16 cellular contexts compared by ENCODE assay signal in the genomic region with DNA sequence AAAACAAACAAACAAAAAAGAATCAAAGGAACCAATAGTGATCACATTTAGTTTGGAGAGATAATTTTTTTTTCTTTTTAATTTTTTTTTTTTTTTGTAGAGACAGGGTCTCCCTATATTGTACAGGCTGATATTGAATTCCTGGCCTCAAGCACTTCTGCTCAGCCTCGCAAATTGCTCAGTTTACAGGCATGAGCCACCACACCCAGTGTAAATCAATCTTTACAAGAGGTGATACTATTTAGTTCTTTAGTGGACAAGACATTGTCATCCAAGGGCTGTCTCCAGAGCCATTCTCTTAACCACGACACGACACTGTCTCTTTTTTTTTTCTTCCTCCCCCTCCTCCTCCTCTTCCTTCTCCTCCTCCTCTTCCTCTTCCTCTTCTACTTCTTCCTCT. TPM values are rescaled to one million over a fixed set of nuclear protein-coding genes. Genes with fewer than 3 reads are reported as not detected.
DNase-seq lines count a peak whose midpoint lies in the region; ATAC-seq and TF ChIP-seq lines count a peak whose summit lies in the region.
"Had no signal": no experiment of that assay in that cellular context is flagged by ENCODE, and none has a peak within 500 bp of the region (broad histone marks: within the 10 kb centered on the region; RNA-seq: fewer than 3 reads in every experiment).

No MANE protein-coding gene starts in this region.

- H3K27ac ChIP-seq in HEK293 (ENCODE audit: extremely low read depth, low read depth, low read length), result no peak overlapping the region
- H3K27ac ChIP-seq: SK-N-MC had no signal

- no peak for ATAC-seq in activated T-cell treated with anti-CD3 and anti-CD28 coated beads, Interleukin-2, amount 50 U/mL, for 72 hours (replicated peaks in 1 of 2)
- no peak for ATAC-seq in activated CD8-positive, alpha-beta T cell treated with anti-CD3 and anti-CD28 coated beads for 36 hours
- no peak for ATAC-seq in GM19351 (IDR thresholded peaks at IDR 0.05; ENCODE audit: unreplicated experiment)

- intact Hi-C loops in activated CD8-positive, alpha-beta T cell treated with anti-CD3 and anti-CD28 coated beads for 36 hours (cut with micrococcal nuclease), result no loop called here

- no peaks in the 10 kb centered on the region for H3K4me1 ChIP-seq in HEK293 (ENCODE audit: control insufficient read depth, insufficient read depth, low read length)

- H3K27me3 Mint-ChIP-seq in activated T-cell treated with anti-CD3 and anti-CD28 coated beads, Interleukin-2, amount 50 U/mL, for 72 hours (ENCODE audit: low read depth), result no peaks in the 10 kb centered on the region
- H3K27me3 Mint-ChIP-seq in activated CD8-positive, alpha-beta T cell treated with anti-CD3 and anti-CD28 coated beads for 36 hours, result no peaks in the 10 kb centered on the region
- peaks cover 4% of the 10 kb centered on the region for H3K27me3 Mint-ChIP-seq in nephron progenitor cell (ENCODE audit: low read depth, poor library complexity)

- POLR2A ChIA-PET in HEK293 (lab: Yijun Ruan, JAX), result no interaction called here
- POLR2A ChIA-PET in activated CD8-positive, alpha-beta T cell treated with anti-CD3 and anti-CD28 coated beads for 36 hours (lab: Charles Lee), result interaction anchor here (1.4 kb wide), 1 partner anchor 27 kb away, joined by 5 read pairs; no protein-coding TSS in a partner anchor

- CTCF ChIA-PET in HEK293 (lab: Yijun Ruan, JAX), result interaction anchor here (0.8 kb wide), 1 partner anchor 50 kb away, joined by 3 read pairs; no protein-coding TSS in a partner anchor
- CTCF ChIA-PET in activated CD8-positive, alpha-beta T cell treated with anti-CD3 and anti-CD28 coated beads for 36 hours (lab: Charles Lee), result interaction anchor here (1.5 to 2.6 kb wide), 2 partner anchors 37 kb away, joined by 6 to 21 read pairs; no protein-coding TSS in a partner anchor

- H3K4me3 ChIP-seq in HEK293 (ENCODE audit: low read depth, low read length), result no peak overlapping the region
- H3K4me3 ChIP-seq: SK-N-MC had no signal

- TF ChIP-seq CTCF in HEK293 (tag by site-specific recombination; IDR thresholded peaks at IDR 0.05), result no peak
- TF ChIP-seq CTCF in activated CD8-positive, alpha-beta T cell treated with anti-CD3 and anti-CD28 coated beads for 36 hours (IDR thresholded peaks at IDR 0.05), result no peak
- no peak for TF ChIP-seq CTCF in nephron progenitor cell (IDR thresholded peaks at IDR 0.05)

- H3K27ac Mint-ChIP-seq in activated T-cell treated with anti-CD3 and anti-CD28 coated beads, Interleukin-2, amount 50 U/mL, for 72 hours, result peak overlapping the region; percentile 18
- peak overlapping the region; percentile 74 for H3K27ac Mint-ChIP-seq in activated CD8-positive, alpha-beta T cell treated with anti-CD3 and anti-CD28 coated beads for 36 hours
- peak overlapping the region; percentile 14 for H3K27ac Mint-ChIP-seq in nephron progenitor cell

- no peaks in the 10 kb centered on the region for H3K9me3 ChIP-seq in HEK293 (ENCODE audit: control insufficient read depth, insufficient read depth, low read depth, low read length)

- peaks cover 20 to 59% of the 10 kb centered on the region in 2 donors for H3K36me3 Mint-ChIP-seq in activated T-cell treated with anti-CD3 and anti-CD28 coated beads, Interleukin-2, amount 50 U/mL, for 72 hours (ENCODE audit: insufficient read depth in 2 of 2)
- peaks cover 48% of the 10 kb centered on the region for H3K36me3 Mint-ChIP-seq in activated CD8-positive, alpha-beta T cell treated with anti-CD3 and anti-CD28 coated beads for 36 hours (ENCODE audit: low read depth)
- no peaks in the 10 kb centered on the region for H3K36me3 Mint-ChIP-seq in nephron progenitor cell (ENCODE audit: low read depth)

- no peak for DNase-seq in activated T-cell treated with anti-CD3 and anti-CD28 coated beads, Interleukin-2, amount 50 U/mL, for 72 hours
- DNase-seq in activated T-cell treated with anti-CD3 and anti-CD28 coated beads for 4 hours (no peak), nephron progenitor cell (no peak), 8988T (no peak)
- DNase-seq in activated CD8-positive, alpha-beta T cell treated with anti-CD3 and anti-CD28 coated beads for 36 hours, result no peak
- DNase-seq: KBM-7, NCI-H1092, NCI-H146, NCI-H2081 treated with DMSO at 0.1 percent for 48 hours, NCI-H510A, NCI-H774, Right ventricle myocardium superior had no signal

- H3K9me3 Mint-ChIP-seq in activated T-cell treated with anti-CD3 and anti-CD28 coated beads, Interleukin-2, amount 50 U/mL, for 72 hours, result no peaks in the 10 kb centered on the region
- no peaks in the 10 kb centered on the region for H3K9me3 Mint-ChIP-seq in activated CD8-positive, alpha-beta T cell treated with anti-CD3 and anti-CD28 coated beads for 36 hours
- no peaks in the 10 kb centered on the region for H3K9me3 Mint-ChIP-seq in nephron progenitor cell

- no peaks in the 10 kb centered on the region for H3K36me3 ChIP-seq in HEK293 (ENCODE audit: control insufficient read depth in 2 of 2, insufficient read depth in 1 of 2, low read length in 2 of 2)

- H3K4me3 Mint-ChIP-seq in activated T-cell treated with anti-CD3 and anti-CD28 coated beads, Interleukin-2, amount 50 U/mL, for 72 hours, result no peak overlapping the region
- no peak overlapping the region for H3K4me3 Mint-ChIP-seq in activated CD8-positive, alpha-beta T cell treated with anti-CD3 and anti-CD28 coated beads for 36 hours
- H3K4me3 Mint-ChIP-seq in nephron progenitor cell, result no peak overlapping the region

- H3K4me1 Mint-ChIP-seq in activated T-cell treated with anti-CD3 and anti-CD28 coated beads, Interleukin-2, amount 50 U/mL, for 72 hours (ENCODE audit: low read depth), result peaks cover 31% of the 10 kb centered on the region
- peaks cover 14% of the 10 kb centered on the region for H3K4me1 Mint-ChIP-seq in activated CD8-positive, alpha-beta T cell treated with anti-CD3 and anti-CD28 coated beads for 36 hours (ENCODE audit: low read depth)
- H3K4me1 Mint-ChIP-seq in nephron progenitor cell, result peaks cover 8% of the 10 kb centered on the region

TF ChIP-seq in HEK293, 187 proteins besides CTCF, POLR2A, EP300 and RAD21:
- no peak for TF ChIP-seq ZNF596 (tag by site-specific recombination; IDR thresholded peaks at IDR 0.05)
- TF ChIP-seq, protein P1, sequence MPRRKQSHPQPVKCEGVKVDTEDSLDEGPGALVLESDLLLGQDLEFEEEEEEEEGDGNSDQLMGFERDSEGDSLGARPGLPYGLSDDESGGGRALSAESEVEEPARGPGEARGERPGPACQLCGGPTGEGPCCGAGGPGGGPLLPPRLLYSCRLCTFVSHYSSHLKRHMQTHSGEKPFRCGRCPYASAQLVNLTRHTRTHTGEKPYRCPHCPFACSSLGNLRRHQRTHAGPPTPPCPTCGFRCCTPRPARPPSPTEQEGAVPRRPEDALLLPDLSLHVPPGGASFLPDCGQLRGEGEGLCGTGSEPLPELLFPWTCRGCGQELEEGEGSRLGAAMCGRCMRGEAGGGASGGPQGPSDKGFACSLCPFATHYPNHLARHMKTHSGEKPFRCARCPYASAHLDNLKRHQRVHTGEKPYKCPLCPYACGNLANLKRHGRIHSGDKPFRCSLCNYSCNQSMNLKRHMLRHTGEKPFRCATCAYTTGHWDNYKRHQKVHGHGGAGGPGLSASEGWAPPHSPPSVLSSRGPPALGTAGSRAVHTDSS (tag by site-specific recombination; IDR thresholded peaks at IDR 0.05), result peak; percentile 87

RNA-seq across cellular contexts. Expression of a gene that starts 29.6 kb away (rescaled TPM):
- 100 to 1,000 TPM in 1 of 2 donors, 10 to 100 TPM in 1; 92.1 to 133 TPM for total RNA-seq in activated T-cell treated with anti-CD3 and anti-CD28 coated beads, Interleukin-2, amount 50 U/mL, for 72 hours
- total RNA-seq in activated CD8-positive, alpha-beta T cell treated with anti-CD3 and anti-CD28 coated beads for 36 hours, result 10 to 100 TPM; 43.0 to 44.5 TPM
- total RNA-seq: H1 had no signal

RNA-seq across cellular contexts. Expression of a gene that starts 30.0 kb away (rescaled TPM):
- total RNA-seq in activated T-cell treated with anti-CD3 and anti-CD28 coated beads, Interleukin-2, amount 50 U/mL, for 72 hours, result 10 to 100 TPM; 75.7 to 80.3 TPM
- 10 to 100 TPM; 51.2 to 53.7 TPM for total RNA-seq in activated CD8-positive, alpha-beta T cell treated with anti-CD3 and anti-CD28 coated beads for 36 hours

Comparison
In these comparisons a context has a peak if more than half of its experiments do, and no peak if none do; other contexts are left out.
1. H3K27ac Mint-ChIP-seq: peak in every context shown above with its lines; median percentile 74 in activated CD8-positive, alpha-beta T cell treated with anti-CD3 and anti-CD28 coated beads for 36 hours; 18 in activated T-cell treated with anti-CD3 and anti-CD28 coated beads, Interleukin-2, amount 50 U/mL, for 72 hours; 14 in nephron progenitor cell.